ENCODE assay signal across 8 cellular contexts in genomic region chr20:47359533-47360206, GRCh38. TPM values are rescaled to one million over a fixed set of nuclear protein-coding genes. Genes with fewer than 3 reads are reported as not detected.
DNase-seq lines count a peak whose midpoint lies in the region; ATAC-seq, FAIRE-seq and TF ChIP-seq lines count a peak whose summit lies in the region.

No MANE protein-coding gene starts in this region.

- H3K36me3 Mint-ChIP-seq in T-helper 2 cell treated with Interferon-gamma antibody and Interleukin-4, amounts not matched to agents 5 μg/mL and 100 μg/mL, for 36 hours (ENCODE audit: low read depth): peaks cover 13% of the 10 kb centered on the region

- TF ChIP-seq EP300 in suprapubic skin (IDR thresholded peaks at IDR 0.05): no peak

- H3K4me1 Mint-ChIP-seq in T-helper 2 cell treated with Interferon-gamma antibody and Interleukin-4, amounts not matched to agents 5 μg/mL and 100 μg/mL, for 36 hours (ENCODE audit: low read depth): peaks cover 46% of the 10 kb centered on the region

- H3K36me3 ChIP-seq in adipocyte (ENCODE audit: control insufficient read depth, insufficient read depth, low read length, severe bottlenecking) (no peaks in the 10 kb centered on the region), suprapubic skin (no peaks in the 10 kb centered on the region)

- H3K27me3 ChIP-seq in adipocyte (replicated peaks; ENCODE audit: control insufficient read depth, insufficient read depth, low read length): no peaks in the 10 kb centered on the region
- H3K27me3 ChIP-seq in suprapubic skin: no peaks in the 10 kb centered on the region

- H3K4me3 ChIP-seq in adipocyte (ENCODE audit: low read length) (peak overlapping the region; percentile 28), suprapubic skin (peak overlapping the region; percentile 11)

- H3K9me3 Mint-ChIP-seq in T-helper 2 cell treated with Interferon-gamma antibody and Interleukin-4, amounts not matched to agents 5 μg/mL and 100 μg/mL, for 36 hours: no peaks in the 10 kb centered on the region

- H3K27ac Mint-ChIP-seq in T-helper 2 cell treated with Interferon-gamma antibody and Interleukin-4, amounts not matched to agents 5 μg/mL and 100 μg/mL, for 36 hours: peak overlapping the region; percentile 97

- no peak overlapping the region for H3K4me3 Mint-ChIP-seq in T-helper 2 cell treated with Interferon-gamma antibody and Interleukin-4, amounts not matched to agents 5 μg/mL and 100 μg/mL, for 36 hours

- intact Hi-C loops in left colon (cut with DNase I, micrococcal nuclease): no loop called here

- no peak for TF ChIP-seq POLR2A in suprapubic skin (IDR thresholded peaks at IDR 0.05)

- peak overlapping the region; percentile 99 for H3K27ac ChIP-seq in suprapubic skin

- no peak for DNase-seq in T-helper 2 cell treated with Interferon-gamma antibody and Interleukin-4, amounts not matched to agents 5 μg/mL and 100 μg/mL, for 36 hours (ENCODE audit: low spot score)
- DNase-seq in T-helper 2 cell: no peak
- no peak for DNase-seq in adipocyte (ENCODE audit: low read depth)
- no peak for DNase-seq in left colon
- DNase-seq in suprapubic skin (ENCODE audit: low spot score in 2 of 2): no peak
- DNase-seq in DMS114 treated with DMSO at 0.1 percent for 48 hours (lab: John Stamatoyannopoulos, UW; ENCODE audit: unreplicated experiment): no peak
- no peak for DNase-seq in urothelium cell line (ENCODE audit: low spot score)

- ATAC-seq in left colon (peak; percentile 0), GM18907 (IDR thresholded peaks at IDR 0.05; ENCODE audit: unreplicated experiment) (no peak)

- peak overlapping the region; percentile 90 for H3K9ac ChIP-seq in adipocyte (ENCODE audit: low read length)

- no peak for FAIRE-seq in urothelium cell line (lab: Jason Lieb, UNC)

- TF ChIP-seq CTCF in suprapubic skin (IDR thresholded peaks at IDR 0.05): no peak

- no peaks in the 10 kb centered on the region for H3K9me3 ChIP-seq in adipocyte (ENCODE audit: control insufficient read depth, low read length)
- no peaks in the 10 kb centered on the region for H3K9me3 ChIP-seq in suprapubic skin

- H3K27me3 Mint-ChIP-seq in T-helper 2 cell treated with Interferon-gamma antibody and Interleukin-4, amounts not matched to agents 5 μg/mL and 100 μg/mL, for 36 hours (ENCODE audit: low read depth): no peaks in the 10 kb centered on the region

- H3K4me1 ChIP-seq in adipocyte (ENCODE audit: control insufficient read depth, insufficient read depth, low read length): peaks cover 69% of the 10 kb centered on the region
- peaks cover 77% of the 10 kb centered on the region for H3K4me1 ChIP-seq in suprapubic skin

- WGBS in suprapubic skin: 45% methylated on average over 7 of the region's 7 CpGs

RNA-seq across cellular contexts. Expression of gene ZMYND8, which starts 3.2 kb away (rescaled TPM):
- total RNA-seq in left colon (10 to 100 TPM; 42.8 to 48.4 TPM), suprapubic skin (100 to 1,000 TPM in 1 of 4 donors, 10 to 100 TPM in 3; 48.5 to 169 (median 54.1) TPM)
